In the genomic region with DNA sequence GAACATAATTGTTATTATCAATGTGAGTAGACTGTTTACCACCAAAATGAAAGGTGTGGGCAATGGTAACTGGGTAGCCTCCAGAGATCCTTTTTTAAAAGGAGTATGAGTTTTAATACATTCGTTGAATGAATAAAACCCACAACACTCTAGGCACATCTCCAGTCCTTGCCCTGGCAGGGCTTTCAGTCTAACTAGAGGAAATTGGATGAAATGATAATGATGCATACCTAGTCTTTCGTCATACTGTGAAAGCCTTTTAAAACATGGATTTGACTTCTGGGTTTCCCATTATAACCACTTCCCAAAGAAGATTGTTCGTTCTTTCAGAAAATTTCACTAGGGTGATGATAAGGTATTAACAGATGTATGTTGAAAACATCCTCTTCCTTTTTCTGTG, we compare ENCODE assay signal across 15 cellular contexts.
DNase-seq lines count a peak whose midpoint lies in the region; ATAC-seq and TF ChIP-seq lines count a peak whose summit lies in the region.
"Had no signal": no experiment of that assay in that cellular context is flagged by ENCODE, and none has a peak within 500 bp of the region (broad histone marks: within the 10 kb centered on the region; RNA-seq: fewer than 3 reads in every experiment).

No MANE protein-coding gene starts in this region.

- CTCF ChIA-PET in WTC11 (lab: Charles Lee): interaction anchor here (1.4 to 6.0 kb wide), 3 partner anchors 81 to 465 kb away, joined by 11 to 79 read pairs (median 26); no protein-coding TSS in a partner anchor

- no peaks in the 10 kb centered on the region for H3K36me3 Mint-ChIP-seq in WTC11

- H3K27me3 ChIP-seq in heart right ventricle (no peaks in the 10 kb centered on the region), right cardiac atrium (ENCODE audit: control insufficient read depth, insufficient read depth) (no peaks in the 10 kb centered on the region), right lobe of liver (no peaks in the 10 kb centered on the region), tibial artery (no peaks in the 10 kb centered on the region)
- H3K27me3 ChIP-seq: left lung had no signal

- ATAC-seq in heart right ventricle: no peak
- no peak for ATAC-seq in right cardiac atrium
- no peak for ATAC-seq in WTC11
- ATAC-seq in right lobe of liver: no peak
- no peak for ATAC-seq in GM18519 (IDR thresholded peaks at IDR 0.05; ENCODE audit: low FRiP score, unreplicated experiment)
- ATAC-seq in HG03108 (IDR thresholded peaks at IDR 0.05; ENCODE audit: unreplicated experiment): no peak
- ATAC-seq: left lung had no signal

- 45 to 47% methylated on average over 3 of the region's 3 CpGs for WGBS in heart right ventricle, 2 donors
- 47% methylated on average over 3 of the region's 3 CpGs for WGBS in right cardiac atrium
- WGBS in right lobe of liver (ENCODE audit: insufficient coverage, low coverage, low lambda C conversion rate, missing lambda C conversion rate): 36% methylated on average over 3 of the region's 3 CpGs

- H3K4me1 ChIP-seq in heart right ventricle (peaks cover 0 to 39% (median 33%) of the 10 kb centered on the region in 9 donors), right cardiac atrium (ENCODE audit: control insufficient read depth, insufficient read depth, low read length) (peaks cover 5% of the 10 kb centered on the region), right lobe of liver (peaks cover 0 to 20% (median 4%) of the 10 kb centered on the region in 4 donors), tibial artery (peaks cover 0 to 24% (median 16%) of the 10 kb centered on the region in 4 donors)

- H3K27me3 Mint-ChIP-seq in WTC11 (ENCODE audit: low read depth): no peaks in the 10 kb centered on the region

- no peak for TF ChIP-seq CTCF in heart right ventricle (IDR thresholded peaks at IDR 0.05)
- TF ChIP-seq CTCF in WTC11 (IDR thresholded peaks at IDR 0.05): no peak
- TF ChIP-seq CTCF in right lobe of liver (IDR thresholded peaks at IDR 0.05): no peak
- TF ChIP-seq CTCF in tibial artery (IDR thresholded peaks at IDR 0.05): no peak

- H3K4me1 Mint-ChIP-seq in WTC11: peaks cover 62% of the 10 kb centered on the region

- peak overlapping the region; percentile 85; the same call in 1 of the 2 replicates for H3K4me3 Mint-ChIP-seq in WTC11

- no peak overlapping the region for H3K27ac Mint-ChIP-seq in WTC11

- no peaks in the 10 kb centered on the region for H3K9me3 Mint-ChIP-seq in WTC11
- H3K9me3 Mint-ChIP-seq: T-helper 1 cell treated with Interleukin-12 subunit alpha and Interleukin-12 subunit beta and Interleukin-4 antibody, amounts not matched to agents 30 μg/mL and 1 μg/mL, for 36 hours had no signal

- no peak overlapping the region for H3K4me3 ChIP-seq in heart right ventricle
- H3K4me3 ChIP-seq in right cardiac atrium (ENCODE audit: low read length): no peak overlapping the region
- no peak overlapping the region for H3K4me3 ChIP-seq in right lobe of liver
- H3K4me3 ChIP-seq in tibial artery: peak overlapping the region in 1 of 2 donors; percentile 78

- no peaks in the 10 kb centered on the region for H3K36me3 ChIP-seq in heart right ventricle
- no peaks in the 10 kb centered on the region for H3K36me3 ChIP-seq in right lobe of liver
- no peaks in the 10 kb centered on the region for H3K36me3 ChIP-seq in tibial artery
- H3K36me3 ChIP-seq: left lung, neutrophil had no signal

- intact Hi-C loops in heart right ventricle (cut with DNase I): loop anchor here in 8 of 10 donors (2.0 to 10.0 kb wide), 10 partner anchors 39 to 465 kb away; a partner anchor contains a TSS
- intact Hi-C loops in right cardiac atrium (cut with DNase I): loop anchor here in 3 of 4 donors (2.0 to 5.0 kb wide), 4 partner anchors 80 to 363 kb away; no protein-coding TSS in a partner anchor
- intact Hi-C loops in right lobe of liver (cut with DNase I): loop anchor here in 1 of 2 donors (5.0 kb wide), 1 partner anchor 80 kb away; no protein-coding TSS in a partner anchor
- intact Hi-C loops in tibial artery (cut with DNase I; ENCODE audit: low total_unique reads): loop anchor here (5.0 kb wide), 1 partner anchor 80 kb away; no protein-coding TSS in a partner anchor

- H3K9me3 ChIP-seq in heart right ventricle: no peaks in the 10 kb centered on the region
- no peaks in the 10 kb centered on the region for H3K9me3 ChIP-seq in right cardiac atrium (ENCODE audit: control insufficient read depth, low read length)
- no peaks in the 10 kb centered on the region for H3K9me3 ChIP-seq in right lobe of liver
- H3K9me3 ChIP-seq in tibial artery: no peaks in the 10 kb centered on the region
- H3K9me3 ChIP-seq: left lung, neutrophil had no signal

- DNase-seq in heart right ventricle (no peak), right cardiac atrium (no peak), WTC11 (ENCODE audit: low spot score) (no peak), right lobe of liver (no peak), tibial artery (no peak)
- DNase-seq in stimulated activated CD4-positive, alpha-beta T cell treated with anti-CD3 and anti-CD28 coated beads, Interleukin-2, amount 100 ng/mL, for 24 hours: no peak
- DNase-seq: effector CD4-positive, alpha-beta T cell; head of caudate nucleus; left lung; MM.1S; NCI-H226 had no signal

- H3K27ac ChIP-seq in heart right ventricle (peak overlapping the region; percentile 78 to 100 (median 98)), right cardiac atrium (ENCODE audit: low read length) (no peak overlapping the region), right lobe of liver (peak overlapping the region in 2 of 3 donors; percentile 90 to 93), tibial artery (peak overlapping the region; percentile 94 to 98)
- H3K27ac ChIP-seq: neutrophil had no signal

- POLR2A ChIA-PET in WTC11 (lab: Charles Lee): interaction anchor here (0.7 to 1.6 kb wide), 3 partner anchors 11 to 266 kb away, joined by 3 to 5 read pairs (median 4); no protein-coding TSS in a partner anchor

- TF ChIP-seq POLR2A in right lobe of liver (IDR thresholded peaks at IDR 0.05): no peak

TF ChIP-seq in WTC11, 78 proteins besides CTCF, POLR2A, EP300 and RAD21 (continues in another document):
- TF ChIP-seq ZNF121 (CRISPR knock-in tag; IDR thresholded peaks at IDR 0.05) (no peak), MXD4 (CRISPR knock-in tag; IDR thresholded peaks at IDR 0.05; ENCODE audit: borderline replicate concordance) (no peak), GABPB1 (CRISPR knock-in tag; IDR thresholded peaks at IDR 0.05) (no peak), NFE2L1 (CRISPR knock-in tag; IDR thresholded peaks at IDR 0.05) (no peak), ZNF416 (CRISPR knock-in tag; IDR thresholded peaks at IDR 0.05) (no peak), JUN (CRISPR knock-in tag; IDR thresholded peaks at IDR 0.05) (no peak), RELA (CRISPR knock-in tag; IDR thresholded peaks at IDR 0.05; ENCODE audit: borderline replicate concordance) (no peak), KAT7 (CRISPR knock-in tag; IDR thresholded peaks at IDR 0.05; ENCODE audit: borderline replicate concordance) (no peak)
- TF ChIP-seq, protein P1, sequence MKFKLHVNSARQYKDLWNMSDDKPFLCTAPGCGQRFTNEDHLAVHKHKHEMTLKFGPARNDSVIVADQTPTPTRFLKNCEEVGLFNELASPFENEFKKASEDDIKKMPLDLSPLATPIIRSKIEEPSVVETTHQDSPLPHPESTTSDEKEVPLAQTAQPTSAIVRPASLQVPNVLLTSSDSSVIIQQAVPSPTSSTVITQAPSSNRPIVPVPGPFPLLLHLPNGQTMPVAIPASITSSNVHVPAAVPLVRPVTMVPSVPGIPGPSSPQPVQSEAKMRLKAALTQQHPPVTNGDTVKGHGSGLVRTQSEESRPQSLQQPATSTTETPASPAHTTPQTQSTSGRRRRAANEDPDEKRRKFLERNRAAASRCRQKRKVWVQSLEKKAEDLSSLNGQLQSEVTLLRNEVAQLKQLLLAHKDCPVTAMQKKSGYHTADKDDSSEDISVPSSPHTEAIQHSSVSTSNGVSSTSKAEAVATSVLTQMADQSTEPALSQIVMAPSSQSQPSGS (CRISPR knock-in tag; IDR thresholded peaks at IDR 0.05; ENCODE audit: borderline replicate concordance, low read depth): no peak
- TF ChIP-seq, protein P2, sequence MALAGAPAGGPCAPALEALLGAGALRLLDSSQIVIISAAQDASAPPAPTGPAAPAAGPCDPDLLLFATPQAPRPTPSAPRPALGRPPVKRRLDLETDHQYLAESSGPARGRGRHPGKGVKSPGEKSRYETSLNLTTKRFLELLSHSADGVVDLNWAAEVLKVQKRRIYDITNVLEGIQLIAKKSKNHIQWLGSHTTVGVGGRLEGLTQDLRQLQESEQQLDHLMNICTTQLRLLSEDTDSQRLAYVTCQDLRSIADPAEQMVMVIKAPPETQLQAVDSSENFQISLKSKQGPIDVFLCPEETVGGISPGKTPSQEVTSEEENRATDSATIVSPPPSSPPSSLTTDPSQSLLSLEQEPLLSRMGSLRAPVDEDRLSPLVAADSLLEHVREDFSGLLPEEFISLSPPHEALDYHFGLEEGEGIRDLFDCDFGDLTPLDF (CRISPR knock-in tag; IDR thresholded peaks at IDR 0.05): no peak
- TF ChIP-seq, protein P3, sequence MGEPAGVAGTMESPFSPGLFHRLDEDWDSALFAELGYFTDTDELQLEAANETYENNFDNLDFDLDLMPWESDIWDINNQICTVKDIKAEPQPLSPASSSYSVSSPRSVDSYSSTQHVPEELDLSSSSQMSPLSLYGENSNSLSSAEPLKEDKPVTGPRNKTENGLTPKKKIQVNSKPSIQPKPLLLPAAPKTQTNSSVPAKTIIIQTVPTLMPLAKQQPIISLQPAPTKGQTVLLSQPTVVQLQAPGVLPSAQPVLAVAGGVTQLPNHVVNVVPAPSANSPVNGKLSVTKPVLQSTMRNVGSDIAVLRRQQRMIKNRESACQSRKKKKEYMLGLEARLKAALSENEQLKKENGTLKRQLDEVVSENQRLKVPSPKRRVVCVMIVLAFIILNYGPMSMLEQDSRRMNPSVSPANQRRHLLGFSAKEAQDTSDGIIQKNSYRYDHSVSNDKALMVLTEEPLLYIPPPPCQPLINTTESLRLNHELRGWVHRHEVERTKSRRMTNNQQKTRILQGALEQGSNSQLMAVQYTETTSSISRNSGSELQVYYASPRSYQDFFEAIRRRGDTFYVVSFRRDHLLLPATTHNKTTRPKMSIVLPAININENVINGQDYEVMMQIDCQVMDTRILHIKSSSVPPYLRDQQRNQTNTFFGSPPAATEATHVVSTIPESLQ (CRISPR knock-in tag; IDR thresholded peaks at IDR 0.05): no peak
- TF ChIP-seq, protein P4, sequence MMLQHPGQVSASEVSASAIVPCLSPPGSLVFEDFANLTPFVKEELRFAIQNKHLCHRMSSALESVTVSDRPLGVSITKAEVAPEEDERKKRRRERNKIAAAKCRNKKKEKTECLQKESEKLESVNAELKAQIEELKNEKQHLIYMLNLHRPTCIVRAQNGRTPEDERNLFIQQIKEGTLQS (CRISPR knock-in tag; conservative IDR thresholded peaks at IDR 0.05): no peak
